Comparison of ENCODE assay signal across 17 cellular contexts in genomic region chr2:151029406-151030157, GRCh38.
DNase-seq lines count a peak whose midpoint lies in the region; ATAC-seq and TF ChIP-seq lines count a peak whose summit lies in the region.
"Had no signal": no experiment of that assay in that cellular context is flagged by ENCODE, and none has a peak within 500 bp of the region (broad histone marks: within the 10 kb centered on the region; RNA-seq: fewer than 3 reads in every experiment).

No MANE protein-coding gene starts in this region.

- intact Hi-C loops in breast epithelium (cut with DNase I; ENCODE audit: low total_unique reads) = no loop called here

- no CpG with 5 or more reads among the region's 4 CpGs for WGBS in neuronal stem cell (ENCODE audit: extremely low coverage in 2 of 2, insufficient read length in 2 of 2, insufficient replicate concordance in 1 of 2), 2 donors

- no peaks in the 10 kb centered on the region for H4K20me1 ChIP-seq in DND-41 (ENCODE audit: insufficient read depth, low read length)

- H3K4ac ChIP-seq in neuronal stem cell (ENCODE audit: low read length) = no peak overlapping the region

- TF ChIP-seq POLR2A in breast epithelium (IDR thresholded peaks at IDR 0.05) = no peak

- DNase-seq in DND-41 (no peak), SK-MEL-5 (ENCODE audit: low read depth, low spot score) (peak; percentile 15), fibroblast of villous mesenchyme (ENCODE audit: low read depth) (peak; percentile 85), SHP77 treated with DMSO at 0.1 percent for 48 hours (lab: John Stamatoyannopoulos, UW) (no peak), breast epithelium (ENCODE audit: low spot score in 2 of 2) (no peak), GM13977 (ENCODE audit: low spot score) (no peak), neuronal stem cell (ENCODE audit: low spot score) (no peak)
- DNase-seq: activated CD8-positive, alpha-beta memory T cell treated with anti-CD3 and anti-CD28 coated beads for 24 hours; activated naive CD8-positive, alpha-beta T cell treated with anti-CD3 and anti-CD28 coated beads for 36 hours; COR-L47; effector CD4-positive, alpha-beta T cell; NCI-H1092; NCI-H748 treated with DMSO at 0.1 percent for 48 hours; posterior cingulate gyrus; stimulated activated CD4-positive, alpha-beta T cell treated with anti-CD3 and anti-CD28 coated beads, Interleukin-4, amount 100 ng/mL, for 1 hour; T-helper 1 cell had no signal

- peak overlapping the region; percentile 77 for H2AFZ ChIP-seq in DND-41 (ENCODE audit: low read depth, low read length)
- H2AFZ ChIP-seq in neuronal stem cell (ENCODE audit: low read length) = no peak overlapping the region

- in situ Hi-C loops in SK-MEL-5 (cut with HindIII; ENCODE audit: low pct_unique_long_range_greater_than_20kb, low sequenced_read_pairs) (no loop called here), GM13977 (cut with MboI; ENCODE audit: low pct_unique_long_range_greater_than_20kb, low sequenced_read_pairs, unreplicated experiment) (loop anchor here (25.0 kb wide), 1 partner anchor 1442 kb away; the partner anchor contains the start of gene MMADHC)

- no peak overlapping the region for H2BK15ac ChIP-seq in neuronal stem cell (ENCODE audit: low read length)

- TF ChIP-seq CTCF in DND-41 (IDR thresholded peaks at IDR 0.05; ENCODE audit: borderline replicate concordance, extremely low read depth, low read length, poor library complexity, severe bottlenecking) (no peak), fibroblast of villous mesenchyme (IDR thresholded peaks at IDR 0.05; ENCODE audit: insufficient read depth, low read depth, low read length) (no peak), breast epithelium (IDR thresholded peaks at IDR 0.05) (no peak), GM13977 (IDR thresholded peaks at IDR 0.05; ENCODE audit: extremely low read depth, insufficient read depth, missing control alignments) (no peak)

- H3K27ac ChIP-seq in DND-41 (ENCODE audit: low read length) = no peak overlapping the region
- no peak overlapping the region for H3K27ac ChIP-seq in breast epithelium
- H3K27ac ChIP-seq in neuronal stem cell (replicated peaks; ENCODE audit: low read length) = no peak overlapping the region

- no peaks in the 10 kb centered on the region for H3K79me2 ChIP-seq in DND-41 (ENCODE audit: insufficient read depth, low read length)

- no peak overlapping the region for H4K8ac ChIP-seq in neuronal stem cell (ENCODE audit: low read depth, low read length)

- H3K79me1 ChIP-seq in neuronal stem cell (ENCODE audit: low read depth, low read length) = no peaks in the 10 kb centered on the region

- no peak overlapping the region for H2BK5ac ChIP-seq in neuronal stem cell (ENCODE audit: low read length)

- H3K9ac ChIP-seq in DND-41 (ENCODE audit: low read depth, low read length) (no peak overlapping the region), neuronal stem cell (ENCODE audit: low read depth, low read length, poor library complexity) (no peak overlapping the region)

- H2BK12ac ChIP-seq in neuronal stem cell (ENCODE audit: low read length) = no peak overlapping the region

- H4K91ac ChIP-seq in neuronal stem cell (ENCODE audit: low read depth, low read length, poor library complexity) = no peak overlapping the region

- H3K36me3 ChIP-seq in DND-41 (ENCODE audit: insufficient read depth, low read length) (no peaks in the 10 kb centered on the region), breast epithelium (no peaks in the 10 kb centered on the region), neuronal stem cell (replicated peaks in 1 of 2; ENCODE audit: control insufficient read depth in 2 of 2, insufficient read depth in 2 of 2, low read length in 2 of 2) (no peaks in the 10 kb centered on the region)

- H3K4me1 ChIP-seq in DND-41 (ENCODE audit: insufficient read depth, low read length) (peaks cover 22% of the 10 kb centered on the region), breast epithelium (no peaks in the 10 kb centered on the region), neuronal stem cell (ENCODE audit: control insufficient read depth in 2 of 2, insufficient read depth in 1 of 2, low read depth in 1 of 2, low read length in 2 of 2) (no peaks in the 10 kb centered on the region)

- H3K9me3 ChIP-seq in DND-41 (ENCODE audit: insufficient read depth, low read length, severe bottlenecking) (no peaks in the 10 kb centered on the region), breast epithelium (no peaks in the 10 kb centered on the region), neuronal stem cell (replicated peaks in 1 of 2; ENCODE audit: control insufficient read depth in 2 of 2, insufficient read depth in 1 of 2, low read depth in 1 of 2, low read length in 2 of 2) (no peaks in the 10 kb centered on the region)

- no peak overlapping the region for H3K14ac ChIP-seq in neuronal stem cell (ENCODE audit: low read length)

- H3K4me3 ChIP-seq in DND-41 (ENCODE audit: low read depth in 1 of 2, low read length in 2 of 2) (0 out of 4 replicates have a peak overlapping the region, but pooled peaks of 1 of the 2 experiments have one; percentile 30), fibroblast of villous mesenchyme (ENCODE audit: low read depth, low read length) (no peak overlapping the region), breast epithelium (no peak overlapping the region), neuronal stem cell (ENCODE audit: low read length in 2 of 2) (no peak overlapping the region)

- H3K18ac ChIP-seq in neuronal stem cell (ENCODE audit: low read length) = no peak overlapping the region

- no peak overlapping the region for H2BK120ac ChIP-seq in neuronal stem cell (ENCODE audit: low read depth, low read length)

- no peak overlapping the region for H3K23ac ChIP-seq in neuronal stem cell (ENCODE audit: low read depth, low read length, poor library complexity)

- no peaks in the 10 kb centered on the region for H3K27me3 ChIP-seq in DND-41 (ENCODE audit: insufficient read depth, low read length, poor library complexity)
- no peaks in the 10 kb centered on the region for H3K27me3 ChIP-seq in breast epithelium
- H3K27me3 ChIP-seq in neuronal stem cell (ENCODE audit: control insufficient read depth in 3 of 3, insufficient read depth in 3 of 3, low read depth in 1 of 3, low read length in 3 of 3) = no peaks in the 10 kb centered on the region

- H2AK5ac ChIP-seq in neuronal stem cell (ENCODE audit: low read depth, low read length) = no peak overlapping the region

- H3K4me2 ChIP-seq in DND-41 (ENCODE audit: insufficient read depth, low read length) = peak overlapping the region; percentile 53
- no peak overlapping the region for H3K4me2 ChIP-seq in neuronal stem cell (ENCODE audit: insufficient read depth, low read length, poor library complexity, severe bottlenecking)

- ATAC-seq in DND-41 (ENCODE audit: insufficient read depth, low read depth) = peak; percentile 47; the same call in 2 of the 3 replicates
- peak; percentile 44 for ATAC-seq in HG02885 (IDR thresholded peaks at IDR 0.05; ENCODE audit: poor library complexity, unreplicated experiment)

Comparison
In these comparisons a context has a peak if more than half of its experiments do, and no peak if none do; other contexts are left out.
1. DNase-seq: peak in SK-MEL-5 (single experiment) and fibroblast of villous mesenchyme (single experiment); none in DND-41 (single experiment), SHP77 treated with DMSO at 0.1 percent for 48 hours (single experiment), breast epithelium (0 of 2), GM13977 (single experiment) and neuronal stem cell (single experiment).